1 cellular context compared by ENCODE assay signal in the genomic region with DNA sequence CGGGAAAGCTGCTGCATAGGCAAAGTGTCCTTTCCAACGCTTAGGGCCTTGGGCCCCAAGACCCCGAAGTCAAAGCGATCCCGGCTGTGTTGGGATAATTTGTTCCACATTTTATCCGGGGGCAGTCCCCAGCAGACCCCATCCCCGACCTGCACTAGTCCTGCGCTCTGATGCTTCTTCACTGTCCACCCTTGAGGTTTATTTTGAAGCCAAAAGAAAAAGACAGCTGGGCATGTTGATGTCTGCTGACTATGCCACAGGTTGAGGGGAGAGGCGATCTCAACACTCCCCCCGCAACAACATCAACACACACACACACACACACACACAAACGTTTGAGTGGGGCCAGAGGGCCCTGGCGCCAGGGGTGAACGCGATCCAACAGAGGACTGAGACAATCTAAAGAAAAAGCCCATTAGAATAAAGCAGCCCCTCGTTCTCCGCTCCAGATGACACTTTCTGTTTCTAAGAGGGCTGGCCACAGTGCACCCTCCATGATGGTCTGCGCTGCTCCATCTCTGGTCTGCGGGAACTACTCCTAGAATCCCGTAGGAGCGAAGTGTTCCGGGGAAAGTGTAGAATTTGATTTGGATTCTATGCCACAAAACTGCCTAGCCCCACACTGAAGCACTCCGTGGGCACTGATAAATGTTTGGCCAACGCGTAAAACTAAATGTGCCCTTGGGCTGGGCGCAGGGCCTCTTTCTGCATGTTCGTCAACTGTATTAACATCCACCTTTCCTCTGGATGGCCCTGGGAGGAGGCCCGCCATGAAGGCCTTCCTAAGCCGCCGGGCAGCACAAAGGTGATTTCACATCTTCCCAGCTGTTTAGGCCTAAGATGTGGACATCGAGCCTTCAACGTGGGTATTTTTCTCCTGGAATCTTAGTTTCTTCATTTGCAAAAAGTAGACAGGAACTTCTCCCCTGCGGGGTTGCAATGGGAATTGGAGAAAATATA.
TF ChIP-seq lines count a peak whose summit lies in the region.

No MANE protein-coding gene starts in this region.

TF ChIP-seq in GM12878, 131 proteins besides CTCF, POLR2A, EP300 and RAD21:
- no peak for TF ChIP-seq FOS (IDR thresholded peaks at IDR 0.05; ENCODE audit: borderline replicate concordance, extremely low read depth, insufficient read length)
- TF ChIP-seq EZH2 (IDR thresholded peaks at IDR 0.05; ENCODE audit: borderline replicate concordance, control insufficient read depth, low read depth, low read length): no peak
- TF ChIP-seq, protein P1, sequence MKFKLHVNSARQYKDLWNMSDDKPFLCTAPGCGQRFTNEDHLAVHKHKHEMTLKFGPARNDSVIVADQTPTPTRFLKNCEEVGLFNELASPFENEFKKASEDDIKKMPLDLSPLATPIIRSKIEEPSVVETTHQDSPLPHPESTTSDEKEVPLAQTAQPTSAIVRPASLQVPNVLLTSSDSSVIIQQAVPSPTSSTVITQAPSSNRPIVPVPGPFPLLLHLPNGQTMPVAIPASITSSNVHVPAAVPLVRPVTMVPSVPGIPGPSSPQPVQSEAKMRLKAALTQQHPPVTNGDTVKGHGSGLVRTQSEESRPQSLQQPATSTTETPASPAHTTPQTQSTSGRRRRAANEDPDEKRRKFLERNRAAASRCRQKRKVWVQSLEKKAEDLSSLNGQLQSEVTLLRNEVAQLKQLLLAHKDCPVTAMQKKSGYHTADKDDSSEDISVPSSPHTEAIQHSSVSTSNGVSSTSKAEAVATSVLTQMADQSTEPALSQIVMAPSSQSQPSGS (IDR thresholded peaks at IDR 0.05; ENCODE audit: low read length): no peak
- no peak for TF ChIP-seq CREM (IDR thresholded peaks at IDR 0.05; ENCODE audit: low read depth)
- no peak for TF ChIP-seq SREBF2 (IDR thresholded peaks at IDR 0.05; ENCODE audit: low read length)
- no peak for TF ChIP-seq MTA2 (IDR thresholded peaks at IDR 0.05; ENCODE audit: low read depth)
- TF ChIP-seq NR2F1 (conservative IDR thresholded peaks at IDR 0.05): no peak
- TF ChIP-seq, protein P2, sequence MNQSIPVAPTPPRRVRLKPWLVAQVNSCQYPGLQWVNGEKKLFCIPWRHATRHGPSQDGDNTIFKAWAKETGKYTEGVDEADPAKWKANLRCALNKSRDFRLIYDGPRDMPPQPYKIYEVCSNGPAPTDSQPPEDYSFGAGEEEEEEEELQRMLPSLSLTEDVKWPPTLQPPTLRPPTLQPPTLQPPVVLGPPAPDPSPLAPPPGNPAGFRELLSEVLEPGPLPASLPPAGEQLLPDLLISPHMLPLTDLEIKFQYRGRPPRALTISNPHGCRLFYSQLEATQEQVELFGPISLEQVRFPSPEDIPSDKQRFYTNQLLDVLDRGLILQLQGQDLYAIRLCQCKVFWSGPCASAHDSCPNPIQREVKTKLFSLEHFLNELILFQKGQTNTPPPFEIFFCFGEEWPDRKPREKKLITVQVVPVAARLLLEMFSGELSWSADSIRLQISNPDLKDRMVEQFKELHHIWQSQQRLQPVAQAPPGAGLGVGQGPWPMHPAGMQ (IDR thresholded peaks at IDR 0.05; ENCODE audit: borderline replicate concordance): no peak
- no peak for TF ChIP-seq POU2F2 (IDR thresholded peaks at IDR 0.05; ENCODE audit: borderline replicate concordance, low read depth, low read length)
- no peak for TF ChIP-seq SREBF1 (IDR thresholded peaks at IDR 0.05; ENCODE audit: low read length)
- no peak for TF ChIP-seq NRF1 (conservative IDR thresholded peaks at IDR 0.05; ENCODE audit: low read depth, low read length)
